In genomic region chr17:35877345-35878029, GRCh38 we compare ENCODE assay signal across 34 cellular contexts. TPM values are rescaled to one million over a fixed set of nuclear protein-coding genes. Genes with fewer than 3 reads are reported as not detected.
A peak's percentile ranks its signal among the peaks of the same experiment; 100 is the strongest.
DNase-seq lines count a peak whose midpoint lies in the region; ATAC-seq and TF ChIP-seq lines count a peak whose summit lies in the region.
"Had no signal": no experiment of that assay in that cellular context is flagged by ENCODE, and none has a peak within 500 bp of the region (broad histone marks: within the 10 kb centered on the region; RNA-seq: fewer than 3 reads in every experiment).

No MANE protein-coding gene starts in this region.

- H3K4me1 ChIP-seq in CD8-positive, alpha-beta T cell (ENCODE audit: insufficient read depth, low read length): peaks cover 18% of the 10 kb centered on the region
- H3K4me1 ChIP-seq in naive thymus-derived CD4-positive, alpha-beta T cell (ENCODE audit: control insufficient read depth in 2 of 2, insufficient read depth in 2 of 2, low read length in 2 of 2): peaks cover 6 to 41% of the 10 kb centered on the region in 2 donors
- no peaks in the 10 kb centered on the region for H3K4me1 ChIP-seq in esophagus muscularis mucosa
- H3K4me1 ChIP-seq: A549, body of pancreas, right atrium auricular region, testis had no signal

- DNase-seq in activated CD8-positive, alpha-beta memory T cell treated with anti-CD3 and anti-CD28 coated beads, Interleukin-2, amount 10 ng/mL, durations not matched to agents 7 days and 5 days: no peak
- no peak for DNase-seq in activated CD8-positive, alpha-beta memory T cell treated with anti-CD3 and anti-CD28 coated beads for 24 hours
- DNase-seq in CD8-positive, alpha-beta T cell: no peak
- DNase-seq in activated CD8-positive, alpha-beta T cell treated with anti-CD3 and anti-CD28 coated beads, Interleukin-2, amount 10 ng/mL, durations not matched to agents 7 days and 5 days: no peak
- no peak for DNase-seq in naive thymus-derived CD4-positive, alpha-beta T cell
- DNase-seq in esophagus muscularis mucosa (ENCODE audit: extremely low spot score): no peak
- no peak for DNase-seq in HEK293T (ENCODE audit: extremely low spot score)
- no peak for DNase-seq in NCI-H446 treated with DMSO at 0.1 percent for 48 hours (lab: John Stamatoyannopoulos, UW)
- DNase-seq: activated CD4-positive, alpha-beta T cell treated with anti-CD3 and anti-CD28 coated beads for 48 hours; activated CD8-positive, alpha-beta memory T cell treated with anti-CD3 and anti-CD28 coated beads, Interleukin-2, amount 50 U/mL, for 48 hours; body of pancreas; DMS 273 treated with DMSO at 0.1 percent for 48 hours; endodermal cell; glutamatergic neuron; mesendoderm; MG63; NCI-H1930; NCI-H2227 treated with DMSO at 0.1 percent for 48 hours; NCI-H526 treated with DMSO at 0.1 percent for 48 hours; PC-9; posterior cingulate gyrus; Right ventricle myocardium superior; small intestine; stimulated activated naive CD4-positive, alpha-beta T cell treated with Interleukin-2 at 50 U/mL for 16 hours; testis; WERI-Rb-1 had no signal

- peaks cover 65% of the 10 kb centered on the region for H3K36me3 Mint-ChIP-seq in activated CD8-positive, alpha-beta memory T cell treated with anti-CD3 and anti-CD28 coated beads, Interleukin-2, amount 10 ng/mL, durations not matched to agents 7 days and 5 days
- peaks cover 43% of the 10 kb centered on the region for H3K36me3 Mint-ChIP-seq in CD8-positive, alpha-beta T cell
- H3K36me3 Mint-ChIP-seq in activated CD8-positive, alpha-beta T cell treated with anti-CD3 and anti-CD28 coated beads, Interleukin-2, amount 10 ng/mL, durations not matched to agents 7 days and 5 days (ENCODE audit: low read depth): peaks cover 59% of the 10 kb centered on the region
- peaks cover 0 to 21% (median 0%) of the 10 kb centered on the region in 5 donors for H3K36me3 Mint-ChIP-seq in naive thymus-derived CD4-positive, alpha-beta T cell

- peak overlapping the region; percentile 99 for H3K27ac Mint-ChIP-seq in activated CD8-positive, alpha-beta memory T cell treated with anti-CD3 and anti-CD28 coated beads, Interleukin-2, amount 10 ng/mL, durations not matched to agents 7 days and 5 days
- peak overlapping the region; percentile 60 for H3K27ac Mint-ChIP-seq in CD8-positive, alpha-beta T cell
- H3K27ac Mint-ChIP-seq in activated CD8-positive, alpha-beta T cell treated with anti-CD3 and anti-CD28 coated beads, Interleukin-2, amount 10 ng/mL, durations not matched to agents 7 days and 5 days: peak overlapping the region; percentile 82
- peak overlapping the region in 1 of 9 donors; percentile 43 for H3K27ac Mint-ChIP-seq in naive thymus-derived CD4-positive, alpha-beta T cell
- H3K27ac Mint-ChIP-seq: endodermal cell had no signal

- H3K9me3 Mint-ChIP-seq in activated CD8-positive, alpha-beta memory T cell treated with anti-CD3 and anti-CD28 coated beads, Interleukin-2, amount 10 ng/mL, durations not matched to agents 7 days and 5 days (ENCODE audit: low read depth): no peaks in the 10 kb centered on the region
- H3K9me3 Mint-ChIP-seq in CD8-positive, alpha-beta T cell: no peaks in the 10 kb centered on the region
- H3K9me3 Mint-ChIP-seq in activated CD8-positive, alpha-beta T cell treated with anti-CD3 and anti-CD28 coated beads, Interleukin-2, amount 10 ng/mL, durations not matched to agents 7 days and 5 days (ENCODE audit: insufficient read depth): no peaks in the 10 kb centered on the region
- H3K9me3 Mint-ChIP-seq in naive thymus-derived CD4-positive, alpha-beta T cell: no peaks in the 10 kb centered on the region
- H3K9me3 Mint-ChIP-seq: dendritic cell treated with granulocyte-macrophage colony-stimulating factor and Interleukin-4, amounts not matched to agents 40 ng/mL and 50 ng/mL, for 4 days; endodermal cell had no signal

- no peaks in the 10 kb centered on the region for H3K27me3 ChIP-seq in CD8-positive, alpha-beta T cell (ENCODE audit: insufficient read depth, low read length)
- no peaks in the 10 kb centered on the region for H3K27me3 ChIP-seq in naive thymus-derived CD4-positive, alpha-beta T cell (ENCODE audit: control insufficient read depth in 2 of 2, insufficient read depth in 2 of 2, low read length in 2 of 2)
- no peaks in the 10 kb centered on the region for H3K27me3 ChIP-seq in esophagus muscularis mucosa
- H3K27me3 ChIP-seq: body of pancreas, MG63, neutrophil, right atrium auricular region, testis had no signal

- intact Hi-C loops in CD8-positive, alpha-beta T cell (cut with DNase I, micrococcal nuclease): loop anchor here (2.0 to 5.0 kb wide), 4 partner anchors 13 to 55 kb away; partner anchors contain the start of gene RDM1 (in 1 of the 2)
- intact Hi-C loops in naive thymus-derived CD4-positive, alpha-beta T cell (cut with micrococcal nuclease): no loop called here
- intact Hi-C loops in esophagus muscularis mucosa (cut with DNase I): no loop called here

- CTCF ChIA-PET in activated CD8-positive, alpha-beta memory T cell treated with anti-CD3 and anti-CD28 coated beads, Interleukin-2, amount 10 ng/mL, durations not matched to agents 7 days and 5 days (lab: Charles Lee): interaction anchor here (0.7 to 15.6 kb wide), 8 partner anchors 9 to 92 kb away, joined by 3 to 254 read pairs (median 4); partner anchors contain the start of genes HEATR9 and RDM1
- CTCF ChIA-PET in CD8-positive, alpha-beta T cell (lab: Charles Lee): interaction anchor here (1.0 to 3.1 kb wide), 3 partner anchors 9 to 27 kb away, joined by 4 to 12 read pairs (median 8); partner anchors contain the start of gene HEATR9
- CTCF ChIA-PET in activated CD8-positive, alpha-beta T cell treated with anti-CD3 and anti-CD28 coated beads, Interleukin-2, amount 10 ng/mL, durations not matched to agents 7 days and 5 days (lab: Charles Lee): interaction anchor here (1.0 to 6.8 kb wide), 6 partner anchors 12 to 113 kb away, joined by 3 to 49 read pairs (median 8); no protein-coding TSS in a partner anchor
- CTCF ChIA-PET in naive thymus-derived CD4-positive, alpha-beta T cell (lab: Charles Lee): no interaction called here
- CTCF ChIA-PET in HEK293T (lab: Yijun Ruan, JAX): no interaction called here

- ATAC-seq in activated CD8-positive, alpha-beta memory T cell treated with anti-CD3 and anti-CD28 coated beads, Interleukin-2, amount 10 ng/mL, durations not matched to agents 7 days and 5 days: no peak
- ATAC-seq in CD8-positive, alpha-beta T cell: no peak
- ATAC-seq in activated CD8-positive, alpha-beta T cell treated with anti-CD3 and anti-CD28 coated beads, Interleukin-2, amount 10 ng/mL, durations not matched to agents 7 days and 5 days: no peak
- ATAC-seq in naive thymus-derived CD4-positive, alpha-beta T cell: no peak
- ATAC-seq: A549, body of pancreas, left lobe of liver had no signal

- no peak for TF ChIP-seq POLR2A in esophagus muscularis mucosa (IDR thresholded peaks at IDR 0.05; ENCODE audit: low read depth)

- TF ChIP-seq CTCF in CD8-positive, alpha-beta T cell (IDR thresholded peaks at IDR 0.05): no peak
- TF ChIP-seq CTCF in esophagus muscularis mucosa (IDR thresholded peaks at IDR 0.05): no peak

- peaks cover 69% of the 10 kb centered on the region for H3K4me1 Mint-ChIP-seq in activated CD8-positive, alpha-beta memory T cell treated with anti-CD3 and anti-CD28 coated beads, Interleukin-2, amount 10 ng/mL, durations not matched to agents 7 days and 5 days
- peaks cover 51% of the 10 kb centered on the region for H3K4me1 Mint-ChIP-seq in CD8-positive, alpha-beta T cell (ENCODE audit: low read depth)
- H3K4me1 Mint-ChIP-seq in activated CD8-positive, alpha-beta T cell treated with anti-CD3 and anti-CD28 coated beads, Interleukin-2, amount 10 ng/mL, durations not matched to agents 7 days and 5 days (ENCODE audit: low read depth): peaks cover 81% of the 10 kb centered on the region
- peaks cover 6 to 56% (median 15%) of the 10 kb centered on the region in 7 donors for H3K4me1 Mint-ChIP-seq in naive thymus-derived CD4-positive, alpha-beta T cell
- H3K4me1 Mint-ChIP-seq: endodermal cell had no signal

- no peak overlapping the region for H3K27ac ChIP-seq in CD8-positive, alpha-beta T cell (ENCODE audit: low read depth, low read length)
- H3K27ac ChIP-seq in naive thymus-derived CD4-positive, alpha-beta T cell (ENCODE audit: low read depth, low read length): no peak overlapping the region
- no peak overlapping the region for H3K27ac ChIP-seq in esophagus muscularis mucosa (replicated peaks in 1 of 4)
- H3K27ac ChIP-seq: A549, body of pancreas, KMS-11, neutrophil, PC-9, right atrium auricular region, testis, WERI-Rb-1 had no signal

- H3K27me3 Mint-ChIP-seq in activated CD8-positive, alpha-beta memory T cell treated with anti-CD3 and anti-CD28 coated beads, Interleukin-2, amount 10 ng/mL, durations not matched to agents 7 days and 5 days: no peaks in the 10 kb centered on the region
- no peaks in the 10 kb centered on the region for H3K27me3 Mint-ChIP-seq in CD8-positive, alpha-beta T cell (ENCODE audit: low read depth)
- no peaks in the 10 kb centered on the region for H3K27me3 Mint-ChIP-seq in activated CD8-positive, alpha-beta T cell treated with anti-CD3 and anti-CD28 coated beads, Interleukin-2, amount 10 ng/mL, durations not matched to agents 7 days and 5 days (ENCODE audit: low read depth)
- H3K27me3 Mint-ChIP-seq in naive thymus-derived CD4-positive, alpha-beta T cell: peaks cover 0 to 8% (median 0%) of the 10 kb centered on the region in 5 donors

- no peaks in the 10 kb centered on the region for H3K36me3 ChIP-seq in CD8-positive, alpha-beta T cell (ENCODE audit: insufficient read depth, low read length)
- H3K36me3 ChIP-seq in naive thymus-derived CD4-positive, alpha-beta T cell (ENCODE audit: control insufficient read depth in 2 of 3, insufficient read depth in 3 of 3, low read length in 3 of 3): peaks cover 0 to 28% (median 0%) of the 10 kb centered on the region in 3 experiments
- no peaks in the 10 kb centered on the region for H3K36me3 ChIP-seq in esophagus muscularis mucosa
- H3K36me3 ChIP-seq: MG63, neutrophil, right atrium auricular region, WERI-Rb-1 had no signal

- peak overlapping the region; percentile 99 for H3K4me3 Mint-ChIP-seq in activated CD8-positive, alpha-beta memory T cell treated with anti-CD3 and anti-CD28 coated beads, Interleukin-2, amount 10 ng/mL, durations not matched to agents 7 days and 5 days
- H3K4me3 Mint-ChIP-seq in CD8-positive, alpha-beta T cell: peak overlapping the region; percentile 93
- peak overlapping the region; percentile 90 for H3K4me3 Mint-ChIP-seq in activated CD8-positive, alpha-beta T cell treated with anti-CD3 and anti-CD28 coated beads, Interleukin-2, amount 10 ng/mL, durations not matched to agents 7 days and 5 days
- peak overlapping the region in 2 of 10 donors; percentile 61 to 64 for H3K4me3 Mint-ChIP-seq in naive thymus-derived CD4-positive, alpha-beta T cell
- H3K4me3 Mint-ChIP-seq: dendritic cell treated with granulocyte-macrophage colony-stimulating factor and Interleukin-4, amounts not matched to agents 40 ng/mL and 50 ng/mL, for 4 days; endodermal cell had no signal

- POLR2A ChIA-PET in CD8-positive, alpha-beta T cell (lab: Charles Lee): interaction anchor here (1.0 to 10.2 kb wide), 5 partner anchors 9 to 41 kb away, joined by 3 to 98 read pairs (median 5); partner anchors contain the start of gene HEATR9
- POLR2A ChIA-PET in activated CD8-positive, alpha-beta T cell treated with anti-CD3 and anti-CD28 coated beads, Interleukin-2, amount 10 ng/mL, durations not matched to agents 7 days and 5 days (lab: Charles Lee): interaction anchor here (0.6 to 9.9 kb wide), 4 partner anchors 8 to 22 kb away, joined by 4 to 121 read pairs (median 55); no protein-coding TSS in a partner anchor
- POLR2A ChIA-PET in naive thymus-derived CD4-positive, alpha-beta T cell (lab: Charles Lee): no interaction called here
- POLR2A ChIA-PET in HEK293T (lab: Yijun Ruan, JAX): interaction anchor here (1.5 kb wide), 1 partner anchor 68 kb away, joined by 3 read pairs; the partner anchor contains the start of gene TAF15

- no peak for TF ChIP-seq EP300 in esophagus muscularis mucosa (IDR thresholded peaks at IDR 0.05)

- peak overlapping the region; percentile 10 for H3K4me3 ChIP-seq in CD8-positive, alpha-beta T cell (ENCODE audit: low read depth, low read length)
- peak overlapping the region; percentile 31 for H3K4me3 ChIP-seq in naive thymus-derived CD4-positive, alpha-beta T cell (ENCODE audit: low read length)
- H3K4me3 ChIP-seq in esophagus muscularis mucosa: no peak overlapping the region
- H3K4me3 ChIP-seq: A549, body of pancreas, MG63, PC-9, right atrium auricular region, testis had no signal

- no peaks in the 10 kb centered on the region for H3K9me3 ChIP-seq in CD8-positive, alpha-beta T cell (ENCODE audit: low read length)
- H3K9me3 ChIP-seq in naive thymus-derived CD4-positive, alpha-beta T cell (ENCODE audit: control insufficient read depth in 2 of 3, low read length in 3 of 3): no peaks in the 10 kb centered on the region
- no peaks in the 10 kb centered on the region for H3K9me3 ChIP-seq in esophagus muscularis mucosa
- H3K9me3 ChIP-seq: A549, body of pancreas, MG63, neutrophil, right atrium auricular region, testis had no signal

RNA-seq across cellular contexts. Expression of gene CCL5, which starts 2.7 kb away (rescaled TPM):
- 1,000 to 10,000 TPM in 1 of 2 experiments, 100 to 1,000 TPM in 1; 973 to 1,249 TPM for total RNA-seq in activated CD8-positive, alpha-beta memory T cell treated with anti-CD3 and anti-CD28 coated beads, Interleukin-2, amount 10 ng/mL, durations not matched to agents 7 days and 5 days
- 100 to 1,000 TPM; 398 to 442 TPM for total RNA-seq in CD8-positive, alpha-beta T cell
- total RNA-seq in activated CD8-positive, alpha-beta T cell treated with anti-CD3 and anti-CD28 coated beads, Interleukin-2, amount 10 ng/mL, durations not matched to agents 7 days and 5 days: 100 to 1,000 TPM; 275 to 301 TPM
- 100 to 1,000 TPM in 1 of 5 experiments, 10 to 100 TPM in 4; 17.0 to 192 (median 29.1) TPM for total RNA-seq in naive thymus-derived CD4-positive, alpha-beta T cell
- polyA plus RNA-seq in naive thymus-derived CD4-positive, alpha-beta T cell: 1 to 10 TPM; 2.8 to 4.1 TPM
- total RNA-seq in esophagus muscularis mucosa: 10 to 100 TPM in 1 of 4 donors, 1 to 10 TPM in 3; 1.6 to 11.3 (median 2.2) TPM
- total RNA-seq: endodermal cell, fibroblast of villous mesenchyme, H4, PC-9 had no signal

RNA-seq across cellular contexts. Expression of gene HEATR9, which starts 8.8 kb away (rescaled TPM):
- total RNA-seq in activated CD8-positive, alpha-beta memory T cell treated with anti-CD3 and anti-CD28 coated beads, Interleukin-2, amount 10 ng/mL, durations not matched to agents 7 days and 5 days: 1 to 10 TPM; 6.4 to 6.7 TPM
- total RNA-seq in CD8-positive, alpha-beta T cell: 1 to 10 TPM; 2.1 to 2.5 TPM
- 1 to 10 TPM; 1.1 TPM for total RNA-seq in activated CD8-positive, alpha-beta T cell treated with anti-CD3 and anti-CD28 coated beads, Interleukin-2, amount 10 ng/mL, durations not matched to agents 7 days and 5 days
- 1 to 10 TPM in 1 of 5 experiments, under 1 TPM in 1, not detected in 3; 0.22 to 1.9 TPM for total RNA-seq in naive thymus-derived CD4-positive, alpha-beta T cell
- under 1 TPM in 1 of 2 donors, not detected in 1; 0.09 TPM for polyA plus RNA-seq in naive thymus-derived CD4-positive, alpha-beta T cell
- under 1 TPM in 1 of 4 donors, not detected in 3; 0.13 TPM for total RNA-seq in esophagus muscularis mucosa
- total RNA-seq: body of pancreas, endodermal cell, fibroblast of villous mesenchyme, H4, left lobe of liver, PC-9, right atrium auricular region, Right ventricle myocardium superior had no signal
- polyA plus RNA-seq: A549, small intestine had no signal

RNA-seq across cellular contexts. Expression of gene RDM1, which starts 53.1 kb away (rescaled TPM):
- total RNA-seq in activated CD8-positive, alpha-beta memory T cell treated with anti-CD3 and anti-CD28 coated beads, Interleukin-2, amount 10 ng/mL, durations not matched to agents 7 days and 5 days: 10 to 100 TPM; 13.5 to 18.5 TPM
- total RNA-seq in CD8-positive, alpha-beta T cell: under 1 TPM in 1 of 2 experiments, not detected in 1; 0.27 TPM
- total RNA-seq in activated CD8-positive, alpha-beta T cell treated with anti-CD3 and anti-CD28 coated beads, Interleukin-2, amount 10 ng/mL, durations not matched to agents 7 days and 5 days: 10 to 100 TPM; 13.9 to 14.4 TPM
- total RNA-seq in naive thymus-derived CD4-positive, alpha-beta T cell: 1 to 10 TPM in 1 of 5 experiments, not detected in 4; 6.9 TPM
- polyA plus RNA-seq in naive thymus-derived CD4-positive, alpha-beta T cell: under 1 TPM in 1 of 2 donors, not detected in 1; 0.39 TPM
- total RNA-seq in esophagus muscularis mucosa: not detected
- total RNA-seq: body of pancreas, left lobe of liver, right atrium auricular region, Right ventricle myocardium superior had no signal

Comparison
In these comparisons a context has a peak if more than half of its experiments do, and no peak if none do; other contexts are left out.
1. H3K4me3 ChIP-seq: peak in CD8-positive, alpha-beta T cell (single experiment) and naive thymus-derived CD4-positive, alpha-beta T cell (single experiment); none in esophagus muscularis mucosa (0 of 4).
2. CTCF ChIA-PET loops: an anchor here in activated CD8-positive, alpha-beta memory T cell treated with anti-CD3 and anti-CD28 coated beads, Interleukin-2, amount 10 ng/mL, durations not matched to agents 7 days and 5 days (0.7 to 15.6 kb wide), CD8-positive, alpha-beta T cell (1.0 to 3.1 kb wide) and activated CD8-positive, alpha-beta T cell treated with anti-CD3 and anti-CD28 coated beads, Interleukin-2, amount 10 ng/mL, durations not matched to agents 7 days and 5 days (1.0 to 6.8 kb wide); none called in naive thymus-derived CD4-positive, alpha-beta T cell and HEK293T.
3. intact Hi-C loops: an anchor here in CD8-positive, alpha-beta T cell (2.0 to 5.0 kb wide); none called in naive thymus-derived CD4-positive, alpha-beta T cell and esophagus muscularis mucosa.